Comparison of ENCODE assay signal across 9 cellular contexts in genomic region chr17:74514632-74515035, GRCh38. TPM values are rescaled to one million over a fixed set of nuclear protein-coding genes. Genes with fewer than 3 reads are reported as not detected.
DNase-seq lines count a peak whose midpoint lies in the region; ATAC-seq and TF ChIP-seq lines count a peak whose summit lies in the region.
"Had no signal": no experiment of that assay in that cellular context is flagged by ENCODE, and none has a peak within 500 bp of the region (broad histone marks: within the 10 kb centered on the region; RNA-seq: fewer than 3 reads in every experiment).

No MANE protein-coding gene starts in this region.

- H3K27me3 Mint-ChIP-seq in activated T-cell treated with anti-CD3 and anti-CD28 coated beads, Interleukin-2, amount 50 U/mL, for 24 hours = peaks cover 31% of the 10 kb centered on the region
- H3K27me3 Mint-ChIP-seq in T-cell (peaks cover 21 to 24% of the 10 kb centered on the region in 2 donors), endothelial cell (ENCODE audit: unreplicated experiment) (peaks cover 14% of the 10 kb centered on the region)

- CTCF ChIA-PET in T-cell (lab: Charles Lee) = no interaction called here

- peaks cover 32% of the 10 kb centered on the region for H3K4me1 Mint-ChIP-seq in activated T-cell treated with anti-CD3 and anti-CD28 coated beads, Interleukin-2, amount 50 U/mL, for 24 hours (ENCODE audit: low read depth)
- H3K4me1 Mint-ChIP-seq in T-cell (peaks cover 0 to 9% (median 7%) of the 10 kb centered on the region in 3 donors), endothelial cell (ENCODE audit: unreplicated experiment) (peaks cover 10% of the 10 kb centered on the region)

- H3K27ac Mint-ChIP-seq in activated T-cell treated with anti-CD3 and anti-CD28 coated beads, Interleukin-2, amount 50 U/mL, for 24 hours = peak overlapping the region; percentile 98
- peak overlapping the region; percentile 41 to 64 for H3K27ac Mint-ChIP-seq in T-cell
- peak overlapping the region; percentile 93 for H3K27ac Mint-ChIP-seq in endothelial cell (ENCODE audit: unreplicated experiment)

- POLR2A ChIA-PET in T-cell (lab: Charles Lee) = no interaction called here

- DNase-seq in activated T-cell treated with anti-CD3 and anti-CD28 coated beads, Interleukin-2, amount 50 U/mL, for 24 hours = no peak
- DNase-seq in activated T-cell treated with anti-CD3 and anti-CD28 coated beads for 4 hours = no peak
- peak in 4 of 34 experiments; percentile 13 to 38 (median 24) for DNase-seq in T-cell
- DNase-seq in endothelial cell (ENCODE audit: low spot score) = no peak
- DNase-seq in stimulated activated naive CD8-positive, alpha-beta T cell treated with anti-CD3 and anti-CD28 coated beads, Interleukin-15, Interleukin-2, amounts not matched to agents 100 U/mL and 50 U/mL, for 24 hours = peak; percentile 46
- no peak for DNase-seq in KG1 (lab: John Stamatoyannopoulos, UW)
- DNase-seq in SW480 (ENCODE audit: low spot score) = no peak
- no peak for DNase-seq in LoVo (ENCODE audit: low spot score)
- DNase-seq: DMS 273 treated with DMSO at 0.1 percent for 48 hours had no signal

- ATAC-seq in T-cell (replicated peaks in 1 of 4) = peak in 1 of 4 experiments; percentile 53
- ATAC-seq in stimulated activated naive CD8-positive, alpha-beta T cell treated with anti-CD3 and anti-CD28 coated beads, Interleukin-15, Interleukin-2, amounts not matched to agents 100 U/mL and 50 U/mL, for 24 hours = peak; percentile 8

- H3K9me3 Mint-ChIP-seq in activated T-cell treated with anti-CD3 and anti-CD28 coated beads, Interleukin-2, amount 50 U/mL, for 24 hours = peaks cover 25% of the 10 kb centered on the region
- H3K9me3 Mint-ChIP-seq in T-cell (peaks cover 11 to 21% (median 20%) of the 10 kb centered on the region in 3 donors), endothelial cell (ENCODE audit: unreplicated experiment) (peaks cover 13% of the 10 kb centered on the region)

- peak overlapping the region; percentile 61 for H3K4me3 Mint-ChIP-seq in activated T-cell treated with anti-CD3 and anti-CD28 coated beads, Interleukin-2, amount 50 U/mL, for 24 hours
- H3K4me3 Mint-ChIP-seq in T-cell = peak overlapping the region in 1 of 3 donors; percentile 54
- peak overlapping the region; percentile 82 for H3K4me3 Mint-ChIP-seq in endothelial cell (ENCODE audit: unreplicated experiment)

- no peak for TF ChIP-seq CTCF in endothelial cell (IDR thresholded peaks at IDR 0.05; ENCODE audit: unreplicated experiment)

- peaks cover 2% of the 10 kb centered on the region for H3K36me3 Mint-ChIP-seq in activated T-cell treated with anti-CD3 and anti-CD28 coated beads, Interleukin-2, amount 50 U/mL, for 24 hours (ENCODE audit: low read depth)
- H3K36me3 Mint-ChIP-seq in T-cell = no peaks in the 10 kb centered on the region
- H3K36me3 Mint-ChIP-seq in endothelial cell (ENCODE audit: low read depth, unreplicated experiment) = peaks cover 13% of the 10 kb centered on the region

RNA-seq across cellular contexts. Expression of gene CD300LB, which starts 16.6 kb away (rescaled TPM):
- not detected for total RNA-seq in T-cell
- total RNA-seq in endothelial cell (ENCODE audit: unreplicated experiment) = not detected

RNA-seq across cellular contexts. Expression of gene CD300C, which starts 31.3 kb away (rescaled TPM):
- total RNA-seq in T-cell (under 1 TPM in 1 of 5 donors, not detected in 4; 0.18 TPM), endothelial cell (ENCODE audit: unreplicated experiment) (not detected)

RNA-seq across cellular contexts. Expression of gene CD300A, which starts 48.2 kb away (rescaled TPM):
- total RNA-seq in T-cell (10 to 100 TPM in 4 of 5 donors, 1 to 10 TPM in 1; 9.2 to 18.8 (median 12.5) TPM), endothelial cell (ENCODE audit: unreplicated experiment) (not detected)

RNA-seq across cellular contexts. Expression of gene CD300H, which starts 52.7 kb away (rescaled TPM):
- total RNA-seq in T-cell (not detected), endothelial cell (ENCODE audit: unreplicated experiment) (not detected)

Comparison
In these comparisons a context has a peak if more than half of its experiments do, and no peak if none do; other contexts are left out.
1. RNA of gene CD300A, which starts 48.2 kb away (total RNA-seq): 9.2 to 18.8 TPM in T-cell; not detected in endothelial cell (single experiment); every median in the first group is over 10 times any median in the second.
2. Peak in every context shown above with its lines, with median percentiles within 50 percentile points of each other: H3K27ac Mint-ChIP-seq.